In genomic region chr13:46687810-46688209, GRCh38 we compare ENCODE assay signal across 8 cellular contexts.
DNase-seq lines count a peak whose midpoint lies in the region; TF ChIP-seq lines count a peak whose summit lies in the region.

No MANE protein-coding gene starts in this region.

- peak overlapping the region; percentile 92 for H3K27ac Mint-ChIP-seq in Caco-2 (ENCODE audit: unreplicated experiment)

- CTCF ChIA-PET in Caco-2 (lab: Charles Lee): no interaction called here

- H3K36me3 Mint-ChIP-seq in Caco-2 (ENCODE audit: insufficient read depth, unreplicated experiment): peaks cover 39% of the 10 kb centered on the region

- BruUV-seq in Caco-2 (replicated peaks; lab: Mats Ljungman, UMichigan): no TSS peak

- H3K27me3 Mint-ChIP-seq in Caco-2 (ENCODE audit: insufficient read depth, unreplicated experiment): no peaks in the 10 kb centered on the region

- H3K27me3 ChIP-seq in Caco-2 (replicated peaks; ENCODE audit: control insufficient read depth, insufficient read depth, low read length) (no peaks in the 10 kb centered on the region), H7 (ENCODE audit: control insufficient read depth, insufficient read depth, low read length) (no peaks in the 10 kb centered on the region), colonic mucosa (no peaks in the 10 kb centered on the region)

- H3K4me1 Mint-ChIP-seq in Caco-2 (ENCODE audit: low read depth, unreplicated experiment): peaks cover 55% of the 10 kb centered on the region

- intact Hi-C loops in Caco-2 (cut with micrococcal nuclease; ENCODE audit: unreplicated experiment): no loop called here
- intact Hi-C loops in colonic mucosa (cut with DNase I): loop anchor here (10.0 kb wide), 1 partner anchor 133 kb away; the partner anchor contains the start of gene LRCH1

- no peaks in the 10 kb centered on the region for H3K36me3 ChIP-seq in Caco-2 (ENCODE audit: control insufficient read depth, insufficient read depth, low read length)
- H3K36me3 ChIP-seq in H7 (replicated peaks; ENCODE audit: control insufficient read depth, insufficient read depth, low read length): no peaks in the 10 kb centered on the region
- H3K36me3 ChIP-seq in SK-N-MC (ENCODE audit: insufficient read depth, low read length): 0 out of 2 replicates have a peak, but pooled peaks cover 3% of the 10 kb centered on the region
- H3K36me3 ChIP-seq in colonic mucosa: no peaks in the 10 kb centered on the region

- H3K9me3 ChIP-seq in Caco-2 (no peaks in the 10 kb centered on the region), SK-N-MC (ENCODE audit: low read depth, low read length) (no peaks in the 10 kb centered on the region), colonic mucosa (no peaks in the 10 kb centered on the region)

- H3K4me3 ChIP-seq in Caco-2 (ENCODE audit: low read depth, low read length) (no peak overlapping the region), H7 (ENCODE audit: insufficient read depth, low read depth, low read length) (no peak overlapping the region), SK-N-MC (peak overlapping the region; percentile 30), colonic mucosa (no peak overlapping the region)

- H3K27ac ChIP-seq in SK-N-MC: peak overlapping the region; percentile 85
- no peak overlapping the region for H3K27ac ChIP-seq in colonic mucosa

- no peak for TF ChIP-seq CTCF in Caco-2 (IDR thresholded peaks at IDR 0.05; ENCODE audit: insufficient read depth in 1 of 2, low read depth in 1 of 2, low read length in 1 of 2, severe bottlenecking in 1 of 2, unreplicated experiment in 1 of 2)
- TF ChIP-seq CTCF in colonic mucosa (IDR thresholded peaks at IDR 0.05): no peak

- peak overlapping the region; percentile 7 for H3K4me3 Mint-ChIP-seq in Caco-2 (ENCODE audit: unreplicated experiment)

- POLR2A ChIA-PET in Caco-2 (lab: Charles Lee): no interaction called here

- H3K9ac ChIP-seq in SK-N-MC (ENCODE audit: insufficient read length): peak overlapping the region; percentile 25
- H3K9ac ChIP-seq in colonic mucosa (ENCODE audit: low read depth in 2 of 2, low read length in 2 of 2): no peak overlapping the region

- H3K4me1 ChIP-seq in Caco-2: peaks cover 83% of the 10 kb centered on the region
- no peaks in the 10 kb centered on the region for H3K4me1 ChIP-seq in colonic mucosa

- DNase-seq in Caco-2 (peak; percentile 75 to 81), H7 (peak; percentile 34), SK-N-MC (ENCODE audit: low read depth, low spot score) (no peak), iPS DF 4.7 (ENCODE audit: extremely low read depth, low spot score) (peak; percentile 38), SK-N-DZ (ENCODE audit: low spot score) (no peak), colonic mucosa (no peak), NCI-H187 treated with DMSO at 0.1 percent for 48 hours (lab: John Stamatoyannopoulos, UW) (no peak), HuH-7 (ENCODE audit: low spot score) (no peak)

- H3K9me3 Mint-ChIP-seq in Caco-2 (ENCODE audit: unreplicated experiment): no peaks in the 10 kb centered on the region

Comparison
In these comparisons a context has a peak if more than half of its experiments do, and no peak if none do; other contexts are left out.
1. DNase-seq: peak in Caco-2 (2 of 2), H7 (single experiment) and iPS DF 4.7 (single experiment); none in SK-N-MC (single experiment), SK-N-DZ (single experiment), colonic mucosa (single experiment), NCI-H187 treated with DMSO at 0.1 percent for 48 hours (single experiment) and HuH-7 (single experiment).